Comparison of ENCODE assay signal across 11 cellular contexts in the genomic region with DNA sequence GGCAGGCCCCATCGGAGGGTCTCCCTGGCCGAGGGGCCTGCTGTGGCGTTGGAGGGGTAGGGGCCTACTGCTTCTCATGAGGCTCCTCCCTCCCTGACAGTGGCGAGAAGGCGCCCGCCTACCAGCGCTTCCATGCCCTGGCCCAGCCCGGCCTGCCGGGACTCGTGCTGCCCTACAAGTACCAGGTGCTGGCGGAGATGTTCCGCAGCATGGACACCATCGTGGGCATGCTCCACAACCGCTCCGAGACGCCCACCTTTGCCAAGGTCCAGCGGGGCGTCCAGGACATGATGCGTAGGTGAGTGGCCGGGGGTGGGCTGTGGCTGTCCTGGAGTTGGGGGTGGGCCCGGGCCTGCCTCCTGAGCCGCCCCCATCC. TPM values are rescaled to one million over a fixed set of nuclear protein-coding genes. Genes with fewer than 3 reads are reported as not detected.
DNase-seq lines count a peak whose midpoint lies in the region; ATAC-seq and TF ChIP-seq lines count a peak whose summit lies in the region.
"Had no signal": no experiment of that assay in that cellular context is flagged by ENCODE, and none has a peak within 500 bp of the region (broad histone marks: within the 10 kb centered on the region; RNA-seq: fewer than 3 reads in every experiment).

No MANE protein-coding gene starts in this region.

- no peak for DNase-seq in GM06990 (ENCODE audit: extremely low read depth, insufficient read length)
- no peak for DNase-seq in activated CD8-positive, alpha-beta T cell treated with anti-CD3 and anti-CD28 coated beads for 36 hours
- no peak for DNase-seq in mesothelial cell of epicardium (ENCODE audit: low spot score in 2 of 2, unreplicated experiment in 2 of 2)
- no peak for DNase-seq in MV-4-11 (lab: John Stamatoyannopoulos, UW)
- no peak for DNase-seq in posterior vena cava (ENCODE audit: low spot score)
- no peak for DNase-seq in hippocampal formation (lab: John Stamatoyannopoulos, UW)
- DNase-seq: DMS53, NCI-H446 had no signal

- H3K27ac ChIP-seq in HUES64 (ENCODE audit: low read depth, low read length): peak overlapping the region; percentile 56; the same call in 1 of the 2 replicates

- H3K9me3 Mint-ChIP-seq in activated CD8-positive, alpha-beta T cell treated with anti-CD3 and anti-CD28 coated beads for 36 hours: no peaks in the 10 kb centered on the region
- no peaks in the 10 kb centered on the region for H3K9me3 Mint-ChIP-seq in mesothelial cell of epicardium
- H3K9me3 Mint-ChIP-seq: IgD-negative memory B cell had no signal

- ATAC-seq in activated CD8-positive, alpha-beta T cell treated with anti-CD3 and anti-CD28 coated beads for 36 hours: no peak
- ATAC-seq in GM18505 (IDR thresholded peaks at IDR 0.05; ENCODE audit: unreplicated experiment): no peak

- POLR2A ChIA-PET in activated CD8-positive, alpha-beta T cell treated with anti-CD3 and anti-CD28 coated beads for 36 hours (lab: Charles Lee): interaction anchor here (0.9 to 4.5 kb wide), 2 partner anchors 23 to 759 kb away, joined by 4 to 49 read pairs; no protein-coding TSS in a partner anchor

- WGBS in HUES64: 97% methylated on average over 22 of the region's 22 CpGs

- peaks cover 51% of the 10 kb centered on the region for H3K36me3 Mint-ChIP-seq in activated CD8-positive, alpha-beta T cell treated with anti-CD3 and anti-CD28 coated beads for 36 hours (ENCODE audit: low read depth)
- H3K36me3 Mint-ChIP-seq in mesothelial cell of epicardium: no peaks in the 10 kb centered on the region
- H3K36me3 Mint-ChIP-seq: IgD-negative memory B cell had no signal

- CTCF ChIA-PET in activated CD8-positive, alpha-beta T cell treated with anti-CD3 and anti-CD28 coated beads for 36 hours (lab: Charles Lee): no interaction called here

- no peaks in the 10 kb centered on the region for H3K9me3 ChIP-seq in HUES64 (ENCODE audit: insufficient read depth, low read depth, low read length)

- H3K27ac Mint-ChIP-seq in activated CD8-positive, alpha-beta T cell treated with anti-CD3 and anti-CD28 coated beads for 36 hours: no peak overlapping the region
- H3K27ac Mint-ChIP-seq in mesothelial cell of epicardium: no peak overlapping the region

- H3K4me3 Mint-ChIP-seq in activated CD8-positive, alpha-beta T cell treated with anti-CD3 and anti-CD28 coated beads for 36 hours: peak overlapping the region; percentile 81
- H3K4me3 Mint-ChIP-seq in mesothelial cell of epicardium: peak overlapping the region; percentile 22

- peaks cover 21% of the 10 kb centered on the region for H3K4me1 Mint-ChIP-seq in activated CD8-positive, alpha-beta T cell treated with anti-CD3 and anti-CD28 coated beads for 36 hours (ENCODE audit: low read depth)
- peaks cover 5% of the 10 kb centered on the region for H3K4me1 Mint-ChIP-seq in mesothelial cell of epicardium

- TF ChIP-seq CTCF in GM06990 (IDR thresholded peaks at IDR 0.05; ENCODE audit: insufficient read depth, low read length, poor library complexity, severe bottlenecking) (no peak), mesothelial cell of epicardium (IDR thresholded peaks at IDR 0.05; ENCODE audit: unreplicated experiment) (no peak)
- TF ChIP-seq CTCF in activated CD8-positive, alpha-beta T cell treated with anti-CD3 and anti-CD28 coated beads for 36 hours (IDR thresholded peaks at IDR 0.05): no peak

- TF ChIP-seq POLR2A in GM18505 (IDR thresholded peaks at IDR 0.05; ENCODE audit: borderline replicate concordance, extremely low read depth, insufficient read depth, insufficient read length): no peak

- H3K4me3 ChIP-seq in GM06990 (replicated peaks; ENCODE audit: low read depth, low read length) (peak overlapping the region; percentile 84), HUES64 (ENCODE audit: low read length) (peak overlapping the region; percentile 93)

- intact Hi-C loops in activated CD8-positive, alpha-beta T cell treated with anti-CD3 and anti-CD28 coated beads for 36 hours (cut with micrococcal nuclease): no loop called here
- intact Hi-C loops in posterior vena cava (cut with DNase I): no loop called here

- H3K27me3 Mint-ChIP-seq in activated CD8-positive, alpha-beta T cell treated with anti-CD3 and anti-CD28 coated beads for 36 hours: no peaks in the 10 kb centered on the region
- no peaks in the 10 kb centered on the region for H3K27me3 Mint-ChIP-seq in mesothelial cell of epicardium (ENCODE audit: low read depth)
- H3K27me3 Mint-ChIP-seq: IgD-negative memory B cell had no signal

- no peaks in the 10 kb centered on the region for H3K27me3 ChIP-seq in GM06990 (replicated peaks; ENCODE audit: control insufficient read depth, insufficient read depth, low read length)
- H3K27me3 ChIP-seq in HUES64 (ENCODE audit: insufficient read depth, low read length): no peaks in the 10 kb centered on the region

- H3K9ac ChIP-seq in HUES64 (ENCODE audit: low read depth, low read length): peak overlapping the region; percentile 91; the same call in 1 of the 2 replicates

- H3K36me3 ChIP-seq in GM06990 (ENCODE audit: control insufficient read depth, insufficient read depth, low read length) (peaks cover 38% of the 10 kb centered on the region), HUES64 (ENCODE audit: insufficient read depth, low read length) (peaks cover 58% of the 10 kb centered on the region)

- no peaks in the 10 kb centered on the region for H3K4me1 ChIP-seq in HUES64 (ENCODE audit: insufficient read depth, low read length)

RNA-seq across cellular contexts. Expression of gene CDT1, which starts 1.7 kb away (rescaled TPM):
- polyA plus RNA-seq in HUES64 (2013, experiment 1 of 2): 57.1 TPM
- polyA plus RNA-seq in HUES64 (2013, experiment 2 of 2): 46.1 TPM
- 100 to 1,000 TPM; 180 to 182 TPM for total RNA-seq in activated CD8-positive, alpha-beta T cell treated with anti-CD3 and anti-CD28 coated beads for 36 hours
- total RNA-seq in mesothelial cell of epicardium: 14.1 to 15.9 TPM (median 14.6 TPM) in 3 replicates
- 1 to 10 TPM in 1 of 2 donors, under 1 TPM in 1; 0.57 to 2.0 TPM for total RNA-seq in posterior vena cava

RNA-seq across cellular contexts. Expression of gene APRT, which starts 6.4 kb away (rescaled TPM):
- 176 TPM for polyA plus RNA-seq in HUES64 (2013, experiment 1 of 2)
- polyA plus RNA-seq in HUES64 (2013, experiment 2 of 2): 175 TPM
- 100 to 1,000 TPM; 236 to 240 TPM for total RNA-seq in activated CD8-positive, alpha-beta T cell treated with anti-CD3 and anti-CD28 coated beads for 36 hours
- total RNA-seq in mesothelial cell of epicardium (95.9 to 99.2 TPM (median 96.2 TPM) in 3 replicates), posterior vena cava (10 to 100 TPM; 73.1 to 92.8 TPM)

RNA-seq across cellular contexts. Expression of gene PIEZO1, which starts 20.3 kb away (rescaled TPM):
- 22.3 TPM for polyA plus RNA-seq in HUES64 (2013, experiment 1 of 2)
- 21.9 TPM for polyA plus RNA-seq in HUES64 (2013, experiment 2 of 2)
- 10 to 100 TPM; 87.7 to 91.8 TPM for total RNA-seq in activated CD8-positive, alpha-beta T cell treated with anti-CD3 and anti-CD28 coated beads for 36 hours
- 148 to 160 TPM (median 151 TPM) in 3 replicates for total RNA-seq in mesothelial cell of epicardium
- total RNA-seq in posterior vena cava: 100 to 1,000 TPM in 1 of 2 donors, 10 to 100 TPM in 1; 99.3 to 103 TPM

RNA-seq across cellular contexts. Expression of gene GALNS, which starts 51.4 kb away (rescaled TPM):
- 12.7 TPM for polyA plus RNA-seq in HUES64 (2013, experiment 1 of 2)
- polyA plus RNA-seq in HUES64 (2013, experiment 2 of 2): 11.3 TPM
- 10 to 100 TPM; 24.5 to 25.4 TPM for total RNA-seq in activated CD8-positive, alpha-beta T cell treated with anti-CD3 and anti-CD28 coated beads for 36 hours
- total RNA-seq in mesothelial cell of epicardium (41.3 to 44.7 TPM (median 42.4 TPM) in 3 replicates), posterior vena cava (10 to 100 TPM; 17.2 to 24.9 TPM)

RNA-seq across cellular contexts. Expression of gene TRAPPC2L, which starts 51.6 kb away (rescaled TPM):
- 106 TPM for polyA plus RNA-seq in HUES64 (2013, experiment 1 of 2)
- polyA plus RNA-seq in HUES64 (2013, experiment 2 of 2): 92.3 TPM
- total RNA-seq in activated CD8-positive, alpha-beta T cell treated with anti-CD3 and anti-CD28 coated beads for 36 hours: 10 to 100 TPM; 56.4 to 61.9 TPM
- total RNA-seq in mesothelial cell of epicardium (88.2 to 101 TPM (median 96.3 TPM) in 3 replicates), posterior vena cava (10 to 100 TPM; 28.7 to 47.9 TPM)

Comparison
In these comparisons a context has a peak if more than half of its experiments do, and no peak if none do; other contexts are left out.
1. RNA of gene CDT1, which starts 1.7 kb away (total RNA-seq): 180 to 182 TPM in activated CD8-positive, alpha-beta T cell treated with anti-CD3 and anti-CD28 coated beads for 36 hours; 14.1 to 15.9 TPM in mesothelial cell of epicardium and 0.57 to 2.0 TPM in posterior vena cava; every median in the first group is over 10 times any median in the second.